ENCODE assay signal across 10 cellular contexts in genomic region chr16:10992797-10993196, GRCh38. TPM values are rescaled to one million over a fixed set of nuclear protein-coding genes. Genes with fewer than 3 reads are reported as not detected.
A peak's percentile ranks its signal among the peaks of the same experiment; 100 is the strongest.
DNase-seq lines count a peak whose midpoint lies in the region; ATAC-seq and TF ChIP-seq lines count a peak whose summit lies in the region.
"Had no signal": no experiment of that assay in that cellular context is flagged by ENCODE, and none has a peak within 500 bp of the region (broad histone marks: within the 10 kb centered on the region; RNA-seq: fewer than 3 reads in every experiment).

No MANE protein-coding gene starts in this region.

- no peaks in the 10 kb centered on the region for H3F3A ChIP-seq in neural progenitor cell (ENCODE audit: low read depth)

- H3K27ac Mint-ChIP-seq in Calu3 (ENCODE audit: unreplicated experiment) (peak overlapping the region; percentile 90), neural progenitor cell (peak overlapping the region; percentile 12)
- no peak overlapping the region for H3K27ac Mint-ChIP-seq in CD4-positive, alpha-beta memory T cell

- peaks cover 3% of the 10 kb centered on the region for H4K20me1 ChIP-seq in neural progenitor cell (ENCODE audit: low read depth)

- H3K4me3 ChIP-seq in brain microvascular endothelial cell (ENCODE audit: low read depth, low read length) (no peak overlapping the region), neural progenitor cell (no peak overlapping the region), spleen (no peak overlapping the region)
- H3K4me3 ChIP-seq in CD4-positive, alpha-beta memory T cell (ENCODE audit: low read length in 2 of 2): no peak overlapping the region

- no peak overlapping the region for H3K4me2 ChIP-seq in neural progenitor cell

- H3K27me3 ChIP-seq in brain microvascular endothelial cell (replicated peaks): no peaks in the 10 kb centered on the region
- no peaks in the 10 kb centered on the region for H3K27me3 ChIP-seq in neural progenitor cell
- no peaks in the 10 kb centered on the region for H3K27me3 ChIP-seq in CD4-positive, alpha-beta memory T cell (ENCODE audit: insufficient read depth, low read length)
- H3K27me3 ChIP-seq in spleen (replicated peaks in 1 of 7): no peaks in the 10 kb centered on the region

- WGBS in spleen, 5 donors: 81 to 95% (median 92%) methylated on average over 5 of the region's 5 CpGs

- H3K36me3 ChIP-seq in brain microvascular endothelial cell (replicated peaks): no peaks in the 10 kb centered on the region
- no peaks in the 10 kb centered on the region for H3K36me3 ChIP-seq in neural progenitor cell
- peaks cover 13% of the 10 kb centered on the region for H3K36me3 ChIP-seq in CD4-positive, alpha-beta memory T cell (ENCODE audit: insufficient read depth, low read length)
- H3K36me3 ChIP-seq in spleen: peaks cover 0 to 100% (median 37%) of the 10 kb centered on the region in 6 donors

- intact Hi-C loops in Calu3 (cut with micrococcal nuclease; ENCODE audit: unreplicated experiment): loop anchor here (1.0 to 5.0 kb wide), 3 partner anchors 24 to 265 kb away; partner anchors contain the start of gene SOCS1
- intact Hi-C loops in CD4-positive, alpha-beta memory T cell (cut with micrococcal nuclease): no loop called here
- intact Hi-C loops in spleen (cut with DNase I; ENCODE audit: low total_unique reads): no loop called here

- H3K27ac ChIP-seq in brain microvascular endothelial cell (peak overlapping the region; percentile 98), neural progenitor cell (no peak overlapping the region), spleen (no peak overlapping the region)
- no peak overlapping the region for H3K27ac ChIP-seq in CD4-positive, alpha-beta memory T cell (ENCODE audit: low read depth, low read length)

- in situ Hi-C loops in brain microvascular endothelial cell (cut with HindIII; ENCODE audit: low pct_ligation_motif_present, low sequenced_read_pairs): no loop called here

- no peak for ATAC-seq in HG02973 (IDR thresholded peaks at IDR 0.05; ENCODE audit: unreplicated experiment)

- CTCF ChIA-PET in Calu3 (lab: Charles Lee): interaction anchor here (0.6 to 1.8 kb wide), 4 partner anchors 9 to 264 kb away, joined by 4 to 7 read pairs (median 4); partner anchors contain the start of gene SOCS1
- CTCF ChIA-PET in CD4-positive, alpha-beta memory T cell (lab: Charles Lee; ENCODE audit: partially characterized antibody): no interaction called here

- H3K4me1 Mint-ChIP-seq in Calu3 (ENCODE audit: low read depth, unreplicated experiment) (peaks cover 51% of the 10 kb centered on the region), neural progenitor cell (peaks cover 27% of the 10 kb centered on the region)
- H3K4me1 Mint-ChIP-seq in CD4-positive, alpha-beta memory T cell: peaks cover 24 to 43% (median 31%) of the 10 kb centered on the region in 4 donors

- no peaks in the 10 kb centered on the region for H3K9me3 ChIP-seq in neural progenitor cell (ENCODE audit: low read depth)
- no peaks in the 10 kb centered on the region for H3K9me3 ChIP-seq in CD4-positive, alpha-beta memory T cell (ENCODE audit: control insufficient read depth in 1 of 2, low read length in 2 of 2)
- H3K9me3 ChIP-seq in spleen: no peaks in the 10 kb centered on the region

- H3K9me3 Mint-ChIP-seq in Calu3 (ENCODE audit: low read depth, unreplicated experiment) (no peaks in the 10 kb centered on the region), neural progenitor cell (no peaks in the 10 kb centered on the region)
- no peaks in the 10 kb centered on the region for H3K9me3 Mint-ChIP-seq in CD4-positive, alpha-beta memory T cell

- TF ChIP-seq CTCF in Calu3 (IDR thresholded peaks at IDR 0.05; ENCODE audit: unreplicated experiment) (no peak), brain microvascular endothelial cell (IDR thresholded peaks at IDR 0.05; ENCODE audit: low read depth, low read length, missing control alignments) (no peak), neural progenitor cell (IDR thresholded peaks at IDR 0.05) (no peak), spleen (IDR thresholded peaks at IDR 0.05 in 8 of 11, conservative IDR thresholded peaks at IDR 0.05 in 3 of 11) (no peak)

- H3K36me3 Mint-ChIP-seq in Calu3 (ENCODE audit: insufficient read depth, unreplicated experiment): peaks cover 17% of the 10 kb centered on the region
- peaks cover 13% of the 10 kb centered on the region for H3K36me3 Mint-ChIP-seq in neural progenitor cell
- peaks cover 57 to 64% of the 10 kb centered on the region in 2 donors for H3K36me3 Mint-ChIP-seq in CD4-positive, alpha-beta memory T cell

- POLR2A ChIA-PET in CD4-positive, alpha-beta memory T cell (lab: Charles Lee; ENCODE audit: partially characterized antibody): no interaction called here

- H3K79me2 ChIP-seq in neural progenitor cell (ENCODE audit: low read depth): no peaks in the 10 kb centered on the region

- no peaks in the 10 kb centered on the region for H3K4me1 ChIP-seq in neural progenitor cell
- peaks cover 22% of the 10 kb centered on the region for H3K4me1 ChIP-seq in CD4-positive, alpha-beta memory T cell (ENCODE audit: insufficient read depth, low read length)
- peaks cover 0 to 19% (median 7%) of the 10 kb centered on the region in 6 donors for H3K4me1 ChIP-seq in spleen

- no peak overlapping the region for H2AFZ ChIP-seq in neural progenitor cell (replicated peaks)

- H3K27me3 Mint-ChIP-seq in Calu3 (ENCODE audit: unreplicated experiment) (no peaks in the 10 kb centered on the region), neural progenitor cell (ENCODE audit: insufficient read depth, low read depth) (peaks cover 6% of the 10 kb centered on the region)
- H3K27me3 Mint-ChIP-seq in CD4-positive, alpha-beta memory T cell: no peaks in the 10 kb centered on the region

- no peak overlapping the region for H3K9ac ChIP-seq in neural progenitor cell

- peak; percentile 87 for DNase-seq in Calu3
- peak; percentile 51 for DNase-seq in LoVo (ENCODE audit: low spot score)
- DNase-seq in brain microvascular endothelial cell: peak; percentile 90
- no peak for DNase-seq in neural progenitor cell (ENCODE audit: low spot score)
- DNase-seq in middle frontal gyrus (ENCODE audit: extremely low spot score, low spot score): no peak
- DNase-seq in CD4-positive, alpha-beta memory T cell: no peak
- DNase-seq in spleen: no peak
- DNase-seq: effector memory CD4-positive, alpha-beta T cell; posterior cingulate gyrus had no signal

- no TSS peak for BruUV-seq in Calu3 (replicated peaks; lab: Mats Ljungman, UMichigan)

- H3K4me3 Mint-ChIP-seq in Calu3 (ENCODE audit: low read depth, unreplicated experiment): peak overlapping the region; percentile 31
- H3K4me3 Mint-ChIP-seq in neural progenitor cell: no peak overlapping the region
- no peak overlapping the region for H3K4me3 Mint-ChIP-seq in CD4-positive, alpha-beta memory T cell

- no peak for TF ChIP-seq POLR2A in spleen (IDR thresholded peaks at IDR 0.05)

RNA-seq across cellular contexts. Expression of gene CLEC16A, which starts 48.4 kb away (rescaled TPM):
- 33.0 and 37.5 TPM in 2 replicates for total RNA-seq in Calu3 (2022)
- 7.8 and 11.9 TPM in 2 replicates for total RNA-seq in neural progenitor cell (ENCODE audit: low replicate concordance)
- 10 to 100 TPM; 24.8 to 28.4 TPM for total RNA-seq in CD4-positive, alpha-beta memory T cell
- 10 to 100 TPM in 1 of 2 donors, 1 to 10 TPM in 1; 5.2 to 24.1 TPM for polyA plus RNA-seq in CD4-positive, alpha-beta memory T cell
- total RNA-seq in spleen: 10 to 100 TPM; 32.1 to 54.6 (median 43.8) TPM
- polyA plus RNA-seq in spleen: 10 to 100 TPM in 1 of 3 donors, 1 to 10 TPM in 2; 7.3 to 15.9 (median 8.2) TPM

RNA-seq across cellular contexts. Expression of gene DEXI, which starts 50.5 kb away (rescaled TPM):
- 32.3 and 40.3 TPM in 2 replicates for total RNA-seq in Calu3 (2022)
- total RNA-seq in neural progenitor cell (ENCODE audit: low replicate concordance): 16.4 and 45.9 TPM in 2 replicates
- total RNA-seq in CD4-positive, alpha-beta memory T cell: 10 to 100 TPM; 37.9 to 41.2 TPM
- polyA plus RNA-seq in CD4-positive, alpha-beta memory T cell: 10 to 100 TPM; 60.2 to 66.3 TPM
- 10 to 100 TPM; 25.4 to 81.5 (median 36.8) TPM for total RNA-seq in spleen
- polyA plus RNA-seq in spleen: 10 to 100 TPM; 14.9 to 29.0 (median 21.5) TPM

Comparison
In these comparisons a context has a peak if more than half of its experiments do, and no peak if none do; other contexts are left out.
1. DNase-seq: peak in Calu3 (single experiment), LoVo (single experiment) and brain microvascular endothelial cell (single experiment); none in neural progenitor cell (single experiment), middle frontal gyrus (single experiment), CD4-positive, alpha-beta memory T cell (0 of 5) and spleen (single experiment).
2. H3K27ac Mint-ChIP-seq: peak in Calu3 (single experiment) and neural progenitor cell (single experiment); none in CD4-positive, alpha-beta memory T cell (0 of 7).